10 cellular contexts compared by ENCODE assay signal in genomic region chr19:33767898-33768413, GRCh38. TPM values are rescaled to one million over a fixed set of nuclear protein-coding genes. Genes with fewer than 3 reads are reported as not detected.
A peak's percentile ranks its signal among the peaks of the same experiment; 100 is the strongest.
DNase-seq lines count a peak whose midpoint lies in the region; ATAC-seq and TF ChIP-seq lines count a peak whose summit lies in the region.
"Had no signal": no experiment of that assay in that cellular context is flagged by ENCODE, and none has a peak within 500 bp of the region (broad histone marks: within the 10 kb centered on the region; RNA-seq: fewer than 3 reads in every experiment).

No MANE protein-coding gene starts in this region.

- H3K79me2 ChIP-seq in GM23338 (replicated peaks; ENCODE audit: insufficient read depth): no peaks in the 10 kb centered on the region

- TF ChIP-seq CTCF in GM23338 (conservative IDR thresholded peaks at IDR 0.05; ENCODE audit: low read depth in 2 of 2): peak; percentile 60 to 81
- peak; percentile 35 for TF ChIP-seq CTCF in foreskin keratinocyte (conservative IDR thresholded peaks at IDR 0.05)

- H3K4me2 ChIP-seq in GM23338: no peak overlapping the region

- in situ Hi-C loops in SK-MEL-5 (cut with HindIII; ENCODE audit: low pct_unique_long_range_greater_than_20kb, low sequenced_read_pairs): no loop called here

- peaks cover 4% of the 10 kb centered on the region; the same call in 1 of the 2 replicates for H4K20me1 ChIP-seq in GM23338 (replicated peaks; ENCODE audit: insufficient read depth)

- H3K4me1 ChIP-seq in GM23338 (ENCODE audit: insufficient read depth) (peaks cover 7% of the 10 kb centered on the region; the same call in 1 of the 2 replicates), foreskin keratinocyte (no peaks in the 10 kb centered on the region)

- H3K9me2 ChIP-seq in GM23338 (ENCODE audit: insufficient read depth): no peaks in the 10 kb centered on the region

- H3K4me3 Mint-ChIP-seq in GM23338: no peak overlapping the region
- H3K4me3 Mint-ChIP-seq: activated naive CD4-positive, alpha-beta T cell treated with anti-CD3 and anti-CD28 coated beads, Interleukin-2, amount 50 U/mL, for 24 hours had no signal

- no peaks in the 10 kb centered on the region for H3K9me3 Mint-ChIP-seq in GM23338
- H3K9me3 Mint-ChIP-seq: activated naive CD4-positive, alpha-beta T cell treated with anti-CD3 and anti-CD28 coated beads, Interleukin-2, amount 50 U/mL, for 24 hours had no signal

- peak; percentile 86 for ATAC-seq in GM23338
- no peak for ATAC-seq in foreskin keratinocyte
- ATAC-seq in HG03378 (IDR thresholded peaks at IDR 0.05; ENCODE audit: unreplicated experiment): no peak

- H2AFZ ChIP-seq in GM23338: no peak overlapping the region

- no peaks in the 10 kb centered on the region for H3K36me3 ChIP-seq in GM23338 (ENCODE audit: insufficient read depth)

- peaks cover 6% of the 10 kb centered on the region; the same call in 1 of the 3 replicates for H3K36me3 Mint-ChIP-seq in GM23338 (ENCODE audit: low read depth)
- H3K36me3 Mint-ChIP-seq: activated naive CD4-positive, alpha-beta T cell treated with anti-CD3 and anti-CD28 coated beads, Interleukin-2, amount 50 U/mL, for 24 hours had no signal

- no peak overlapping the region for H3K27ac Mint-ChIP-seq in GM23338
- H3K27ac Mint-ChIP-seq: activated naive CD4-positive, alpha-beta T cell treated with anti-CD3 and anti-CD28 coated beads, Interleukin-2, amount 50 U/mL, for 24 hours had no signal

- no peaks in the 10 kb centered on the region for H3F3A ChIP-seq in GM23338 (replicated peaks; ENCODE audit: low read depth)

- H3K27ac ChIP-seq in GM23338 (ENCODE audit: low read depth) (no peak overlapping the region), foreskin keratinocyte (no peak overlapping the region)
- H3K27ac ChIP-seq: skin epidermis had no signal

- no peak overlapping the region for H3K4me3 ChIP-seq in GM23338
- H3K4me3 ChIP-seq: skin epidermis had no signal

- H3K27me3 Mint-ChIP-seq in GM23338 (ENCODE audit: insufficient read depth, low read depth, poor library complexity): peaks cover 7% of the 10 kb centered on the region

- H3K27me3 ChIP-seq in GM23338 (ENCODE audit: insufficient read depth): no peaks in the 10 kb centered on the region
- H3K27me3 ChIP-seq in foreskin keratinocyte: no peaks in the 10 kb centered on the region

- peaks cover 9% of the 10 kb centered on the region for H3K4me1 Mint-ChIP-seq in GM23338
- H3K4me1 Mint-ChIP-seq: activated naive CD4-positive, alpha-beta T cell treated with anti-CD3 and anti-CD28 coated beads, Interleukin-2, amount 50 U/mL, for 24 hours had no signal

- DNase-seq in AG08395 (ENCODE audit: low spot score): peak; percentile 30
- peak; percentile 92 for DNase-seq in GM23338 (ENCODE audit: low spot score)
- peak; percentile 43 for DNase-seq in SK-MEL-5 (ENCODE audit: low read depth, low spot score)
- no peak for DNase-seq in foreskin keratinocyte
- no peak for DNase-seq in medulla oblongata (ENCODE audit: extremely low spot score)
- DNase-seq in NCI-H1694 treated with DMSO at 0.1 percent for 48 hours (lab: John Stamatoyannopoulos, UW): no peak
- DNase-seq in stimulated activated naive CD4-positive, alpha-beta T cell treated with Interleukin-2 at 50 U/mL for 16 hours (lab: John Stamatoyannopoulos, UW): no peak

TF ChIP-seq in GM23338, 12 proteins besides CTCF, POLR2A, EP300 and RAD21:
- peak; percentile 92 for TF ChIP-seq REST (IDR thresholded peaks at IDR 0.05; ENCODE audit: unreplicated experiment)
- TF ChIP-seq EZH2phosphoT487 (IDR thresholded peaks at IDR 0.05; ENCODE audit: unreplicated experiment): no peak
TF ChIP-seq in GM23338: peak in this region for 1.

RNA-seq across cellular contexts. Expression of gene KCTD15, which starts 28.7 kb away (rescaled TPM):
- total RNA-seq in GM23338 (2014; rRNA removed; shearing (Covaris generic)): 46.9 and 60.1 TPM in 2 replicates
- 5.1 and 5.8 TPM in 2 replicates for polyA plus RNA-seq in GM23338 (2016; fragmentation: Nextera tagmentation; extraction: Ambion mirVana)
- total RNA-seq in SK-MEL-5 (2014; rRNA removed; shearing (Covaris generic)): 50.1 and 65.4 TPM in 2 replicates
- polyA plus RNA-seq in SK-MEL-5 (2015; cell fraction: cytosol; rRNA removed): 86.8 and 103 TPM in 2 replicates
- polyA plus RNA-seq in SK-MEL-5 (2015; cell fraction: nucleus; rRNA removed): 96.1 and 137 TPM in 2 replicates
- 19.5 and 27.6 TPM in 2 replicates for total RNA-seq in foreskin keratinocyte
- polyA plus RNA-seq in foreskin keratinocyte: 14.8 and 19.0 TPM in 2 replicates

Comparison
In these comparisons a context has a peak if more than half of its experiments do, and no peak if none do; other contexts are left out.
1. DNase-seq: peak in AG08395 (single experiment), GM23338 (single experiment) and SK-MEL-5 (single experiment); none in foreskin keratinocyte (0 of 2), medulla oblongata (single experiment), NCI-H1694 treated with DMSO at 0.1 percent for 48 hours (single experiment) and stimulated activated naive CD4-positive, alpha-beta T cell treated with Interleukin-2 at 50 U/mL for 16 hours (single experiment).